8 cellular contexts compared by ENCODE assay signal in the genomic region with DNA sequence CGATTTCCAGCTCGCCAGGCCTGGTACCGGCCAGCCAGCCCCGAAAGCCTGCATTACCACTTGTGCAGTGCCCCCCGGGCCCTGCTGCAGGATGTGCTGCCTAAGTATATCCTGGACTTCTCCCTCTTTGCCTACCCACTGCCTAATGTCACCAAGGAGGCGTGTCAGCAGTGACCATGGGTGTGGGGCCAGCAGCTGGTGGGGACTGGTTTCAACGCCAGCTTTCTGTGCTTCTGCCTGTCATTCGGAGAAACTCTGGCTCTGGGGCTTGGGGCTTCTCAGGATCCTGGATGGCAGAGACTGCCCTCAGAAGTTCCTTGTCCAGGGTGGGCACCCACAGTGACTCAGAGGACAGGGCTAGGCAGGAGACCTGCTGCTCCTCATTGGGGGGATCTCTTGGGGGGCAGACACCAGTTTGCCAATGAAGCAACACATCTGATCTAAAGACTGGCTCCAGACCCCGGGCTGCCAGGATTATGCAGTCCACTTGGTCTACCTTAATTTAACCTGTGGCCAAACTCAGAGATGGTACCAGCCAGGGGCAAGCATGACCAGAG. TPM values are rescaled to one million over a fixed set of nuclear protein-coding genes. Genes with fewer than 3 reads are reported as not detected.
DNase-seq lines count a peak whose midpoint lies in the region; ATAC-seq and TF ChIP-seq lines count a peak whose summit lies in the region.

No MANE protein-coding gene starts in this region.

- H3K9me3 Mint-ChIP-seq in naive thymus-derived CD8-positive, alpha-beta T cell: no peaks in the 10 kb centered on the region

- no peak for DNase-seq in BE2C
- DNase-seq in Jurkat, Clone E6-1 (ENCODE audit: low read depth, low spot score): no peak
- no peak for DNase-seq in cardiac fibroblast (ENCODE audit: low read depth in 2 of 2)
- no peak for DNase-seq in naive thymus-derived CD8-positive, alpha-beta T cell
- DNase-seq in Ammon's horn (ENCODE audit: low spot score): no peak
- DNase-seq in NCI-H82 (lab: John Stamatoyannopoulos, UW): no peak

- peak overlapping the region in 8 of 10 donors; percentile 51 to 93 (median 74) for H3K27ac Mint-ChIP-seq in naive thymus-derived CD8-positive, alpha-beta T cell

- peak overlapping the region; percentile 88 for H3K4me3 ChIP-seq in BE2C (ENCODE audit: low read depth, low read length)
- H3K4me3 ChIP-seq in Jurkat, Clone E6-1 (ENCODE audit: low read length): peak overlapping the region; percentile 68; the same call in 1 of the 2 replicates
- peak overlapping the region; percentile 64 to 71 for H3K4me3 ChIP-seq in cardiac fibroblast (replicated peaks in 1 of 2; ENCODE audit: low read depth in 2 of 2, low read length in 2 of 2)

- no peak for ATAC-seq in naive thymus-derived CD8-positive, alpha-beta T cell
- ATAC-seq in HG03432 (IDR thresholded peaks at IDR 0.05; ENCODE audit: unreplicated experiment): no peak
- ATAC-seq in GM21367 (IDR thresholded peaks at IDR 0.05; ENCODE audit: unreplicated experiment): no peak

- H3K4me1 ChIP-seq in BE2C: no peaks in the 10 kb centered on the region; the same call in 1 of the 2 replicates

- H3K9me3 ChIP-seq in BE2C: no peaks in the 10 kb centered on the region

- no peaks in the 10 kb centered on the region for H3K27me3 Mint-ChIP-seq in naive thymus-derived CD8-positive, alpha-beta T cell

- peaks cover 0 to 1% (median 0%) of the 10 kb centered on the region in 3 donors for H3K36me3 Mint-ChIP-seq in naive thymus-derived CD8-positive, alpha-beta T cell

- H3K36me3 ChIP-seq in BE2C: no peaks in the 10 kb centered on the region; the same call in 1 of the 2 replicates

- H3K27me3 ChIP-seq in BE2C: no peaks in the 10 kb centered on the region

- TF ChIP-seq CTCF in BE2C (IDR thresholded peaks at IDR 0.05; ENCODE audit: low read depth, low read length): no peak
- no peak for TF ChIP-seq CTCF in cardiac fibroblast (IDR thresholded peaks at IDR 0.05; ENCODE audit: low read depth, low read length)

- H3K4me3 Mint-ChIP-seq in naive thymus-derived CD8-positive, alpha-beta T cell: peak overlapping the region; percentile 81 to 92 (median 88)

- peaks cover 8 to 33% (median 22%) of the 10 kb centered on the region in 4 donors for H3K4me1 Mint-ChIP-seq in naive thymus-derived CD8-positive, alpha-beta T cell

- POLR2A ChIA-PET in naive thymus-derived CD8-positive, alpha-beta T cell (lab: Charles Lee): interaction anchor here (1.4 to 2.0 kb wide), 3 partner anchors 30 to 97 kb away, joined by 3 to 12 read pairs (median 3); a partner anchor contains a TSS

RNA-seq across cellular contexts. Expression of a gene that starts 1.5 kb away (rescaled TPM):
- polyA plus RNA-seq in BE2C (2012; ENCODE audit: insufficient read depth, insufficient read length, low read depth): 41.6 TPM
- 22.4 TPM for polyA plus RNA-seq in Jurkat, Clone E6-1 (2012; ENCODE audit: insufficient read depth, insufficient read length)
- total RNA-seq in naive thymus-derived CD8-positive, alpha-beta T cell: 1 to 10 TPM; 8.2 to 9.8 TPM
- 1 to 10 TPM in 1 of 3 donors, under 1 TPM in 2; 0.74 to 1.2 (median 0.77) TPM for polyA plus RNA-seq in naive thymus-derived CD8-positive, alpha-beta T cell

RNA-seq across cellular contexts. Expression of a gene that starts 31.5 kb away (rescaled TPM):
- 50.6 TPM for polyA plus RNA-seq in BE2C (2012; ENCODE audit: insufficient read depth, insufficient read length, low read depth)
- polyA plus RNA-seq in Jurkat, Clone E6-1 (2012; ENCODE audit: insufficient read depth, insufficient read length): 25.8 TPM
- total RNA-seq in naive thymus-derived CD8-positive, alpha-beta T cell: 10 to 100 TPM; 37.1 to 37.6 TPM
- 1 to 10 TPM; 1.5 to 3.3 (median 1.7) TPM for polyA plus RNA-seq in naive thymus-derived CD8-positive, alpha-beta T cell
